27 cellular contexts compared by ENCODE assay signal in the genomic region with DNA sequence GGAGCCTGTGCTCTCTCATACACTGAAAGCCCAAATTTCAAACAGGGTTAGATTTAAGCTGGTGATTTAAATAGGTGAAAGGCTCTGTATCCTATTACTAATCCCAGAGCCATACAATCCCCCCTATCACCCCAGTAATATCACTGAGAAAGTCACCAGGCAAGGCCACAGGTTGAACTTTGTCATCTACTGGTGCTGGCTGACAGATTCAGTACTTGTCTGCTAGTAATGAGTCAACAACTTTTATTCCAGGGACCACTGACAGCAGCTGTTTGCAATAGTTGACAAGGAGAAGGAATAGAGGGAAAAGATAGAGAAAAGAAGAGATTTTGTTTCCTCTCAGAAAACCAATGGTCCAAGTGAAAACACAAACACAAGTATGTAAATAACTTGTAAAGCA. TPM values are rescaled to one million over a fixed set of nuclear protein-coding genes. Genes with fewer than 3 reads are reported as not detected.
"Had no signal": no experiment of that assay in that cellular context is flagged by ENCODE, and none has a peak within 500 bp of the region (broad histone marks: within the 10 kb centered on the region; RNA-seq: fewer than 3 reads in every experiment).

No MANE protein-coding gene starts in this region.

- H3K4me1 Mint-ChIP-seq: activated CD4-positive, alpha-beta T cell treated with anti-CD3 and anti-CD28 coated beads, Interleukin-2, amount 10 ng/mL, durations not matched to agents 7 days and 5 days; activated naive CD4-positive, alpha-beta T cell treated with anti-CD3 and anti-CD28 coated beads, Interleukin-2, amount 50 U/mL, for 24 hours; natural killer cell; stimulated activated effector memory CD8-positive, alpha-beta T cell treated with anti-CD3 and anti-CD28 coated beads, Interleukin-12 subunit alpha, Interleukin-12 subunit beta, amount 100 ng/mL, for 72 hours had no signal

- H3K4me3 Mint-ChIP-seq: activated CD4-positive, alpha-beta T cell treated with anti-CD3 and anti-CD28 coated beads, Interleukin-2, amount 10 ng/mL, durations not matched to agents 7 days and 5 days; activated naive CD4-positive, alpha-beta T cell treated with anti-CD3 and anti-CD28 coated beads, Interleukin-2, amount 50 U/mL, for 24 hours; mesothelial cell of epicardium; natural killer cell; stimulated activated effector memory CD8-positive, alpha-beta T cell treated with anti-CD3 and anti-CD28 coated beads, Interleukin-12 subunit alpha, Interleukin-12 subunit beta, amount 100 ng/mL, for 72 hours had no signal

- H3K27ac ChIP-seq: body of pancreas, esophagus muscularis mucosa, gastroesophageal sphincter, skin epidermis, stomach, suprapubic skin, tibial nerve, VCaP had no signal

- H3K9me3 ChIP-seq: body of pancreas, esophagus muscularis mucosa, gastroesophageal sphincter, stomach, suprapubic skin, tibial nerve had no signal

- H3K9me3 Mint-ChIP-seq: activated CD4-positive, alpha-beta T cell treated with anti-CD3 and anti-CD28 coated beads, Interleukin-2, amount 10 ng/mL, durations not matched to agents 7 days and 5 days; activated naive CD4-positive, alpha-beta T cell treated with anti-CD3 and anti-CD28 coated beads, Interleukin-2, amount 50 U/mL, for 24 hours; natural killer cell; stimulated activated effector memory CD8-positive, alpha-beta T cell treated with anti-CD3 and anti-CD28 coated beads, Interleukin-12 subunit alpha, Interleukin-12 subunit beta, amount 100 ng/mL, for 72 hours had no signal

- H3K36me3 ChIP-seq: esophagus muscularis mucosa, gastroesophageal sphincter, stomach, suprapubic skin, tibial nerve had no signal

- H3K4me1 ChIP-seq: body of pancreas, esophagus muscularis mucosa, gastroesophageal sphincter, suprapubic skin, tibial nerve had no signal

- H3K27me3 ChIP-seq: body of pancreas, esophagus muscularis mucosa, gastroesophageal sphincter, stomach, suprapubic skin, tibial nerve had no signal

- H3K36me3 Mint-ChIP-seq: activated naive CD4-positive, alpha-beta T cell treated with anti-CD3 and anti-CD28 coated beads, Interleukin-2, amount 50 U/mL, for 24 hours; mesothelial cell of epicardium; natural killer cell; stimulated activated effector memory CD8-positive, alpha-beta T cell treated with anti-CD3 and anti-CD28 coated beads, Interleukin-12 subunit alpha, Interleukin-12 subunit beta, amount 100 ng/mL, for 72 hours had no signal

- DNase-seq: activated CD4-positive, alpha-beta T cell treated with anti-CD3 and anti-CD28 coated beads, Interleukin-2, amount 10 ng/mL, durations not matched to agents 7 days and 5 days; activated CD4-positive, CD25-positive, alpha-beta regulatory T cell treated with anti-CD3 and anti-CD28 coated beads, Interleukin-2, amount 50 U/mL, for 72 hours; activated gamma-delta T cell treated with Interleukin-2 at 50 U/mL for 16 hours; activated T-cell treated with anti-CD3 and anti-CD28 coated beads, Interleukin-2, amount 50 U/mL, for 1 hour; anterior cingulate cortex; body of pancreas; central memory CD4-positive, alpha-beta T cell; dermis blood vessel endothelial cell; effector CD8-positive, alpha-beta T cell; head of caudate nucleus; kidney; mammary epithelial cell; natural killer cell; stimulated activated CD4-positive, alpha-beta T cell treated with anti-CD3 and anti-CD28 coated beads, Interleukin-2, amount 100 ng/mL, for 24 hours; stomach; T-helper 2 cell had no signal

- ATAC-seq: body of pancreas; gastroesophageal sphincter; natural killer cell; stimulated activated effector memory CD8-positive, alpha-beta T cell treated with anti-CD3 and anti-CD28 coated beads, Interleukin-12 subunit alpha, Interleukin-12 subunit beta, amount 100 ng/mL, for 72 hours had no signal

- H3K27ac Mint-ChIP-seq: activated CD4-positive, alpha-beta T cell treated with anti-CD3 and anti-CD28 coated beads, Interleukin-2, amount 10 ng/mL, durations not matched to agents 7 days and 5 days; activated naive CD4-positive, alpha-beta T cell treated with anti-CD3 and anti-CD28 coated beads, Interleukin-2, amount 50 U/mL, for 24 hours; natural killer cell; progenitor cell of endocrine pancreas; stimulated activated effector memory CD8-positive, alpha-beta T cell treated with anti-CD3 and anti-CD28 coated beads, Interleukin-12 subunit alpha, Interleukin-12 subunit beta, amount 100 ng/mL, for 72 hours had no signal

- H3K4me3 ChIP-seq: body of pancreas, esophagus muscularis mucosa, gastroesophageal sphincter, skin epidermis, stomach, suprapubic skin, tibial nerve had no signal

- H3K27me3 Mint-ChIP-seq: progenitor cell of endocrine pancreas had no signal

RNA-seq across cellular contexts. Expression of a gene that starts 10.4 kb away (rescaled TPM):
- total RNA-seq: activated CD4-positive, alpha-beta T cell treated with anti-CD3 and anti-CD28 coated beads, Interleukin-2, amount 10 ng/mL, durations not matched to agents 7 days and 5 days; body of pancreas; dermis blood vessel endothelial cell; esophagus muscularis mucosa; gastroesophageal sphincter; kidney; mammary epithelial cell; mesothelial cell of epicardium; natural killer cell; osteocyte; progenitor cell of endocrine pancreas; stomach; suprapubic skin; tibial nerve had no signal
- polyA plus RNA-seq: mammary epithelial cell, stomach had no signal

RNA-seq across cellular contexts. Expression of a gene that starts 43.6 kb away (rescaled TPM):
- total RNA-seq: activated CD4-positive, alpha-beta T cell treated with anti-CD3 and anti-CD28 coated beads, Interleukin-2, amount 10 ng/mL, durations not matched to agents 7 days and 5 days; body of pancreas; dermis blood vessel endothelial cell; esophagus muscularis mucosa; gastroesophageal sphincter; kidney; mammary epithelial cell; mesothelial cell of epicardium; natural killer cell; osteocyte; progenitor cell of endocrine pancreas; stomach; suprapubic skin; tibial nerve had no signal
- polyA plus RNA-seq: mammary epithelial cell had no signal
